ENCODE assay signal across 8 cellular contexts in the genomic region with DNA sequence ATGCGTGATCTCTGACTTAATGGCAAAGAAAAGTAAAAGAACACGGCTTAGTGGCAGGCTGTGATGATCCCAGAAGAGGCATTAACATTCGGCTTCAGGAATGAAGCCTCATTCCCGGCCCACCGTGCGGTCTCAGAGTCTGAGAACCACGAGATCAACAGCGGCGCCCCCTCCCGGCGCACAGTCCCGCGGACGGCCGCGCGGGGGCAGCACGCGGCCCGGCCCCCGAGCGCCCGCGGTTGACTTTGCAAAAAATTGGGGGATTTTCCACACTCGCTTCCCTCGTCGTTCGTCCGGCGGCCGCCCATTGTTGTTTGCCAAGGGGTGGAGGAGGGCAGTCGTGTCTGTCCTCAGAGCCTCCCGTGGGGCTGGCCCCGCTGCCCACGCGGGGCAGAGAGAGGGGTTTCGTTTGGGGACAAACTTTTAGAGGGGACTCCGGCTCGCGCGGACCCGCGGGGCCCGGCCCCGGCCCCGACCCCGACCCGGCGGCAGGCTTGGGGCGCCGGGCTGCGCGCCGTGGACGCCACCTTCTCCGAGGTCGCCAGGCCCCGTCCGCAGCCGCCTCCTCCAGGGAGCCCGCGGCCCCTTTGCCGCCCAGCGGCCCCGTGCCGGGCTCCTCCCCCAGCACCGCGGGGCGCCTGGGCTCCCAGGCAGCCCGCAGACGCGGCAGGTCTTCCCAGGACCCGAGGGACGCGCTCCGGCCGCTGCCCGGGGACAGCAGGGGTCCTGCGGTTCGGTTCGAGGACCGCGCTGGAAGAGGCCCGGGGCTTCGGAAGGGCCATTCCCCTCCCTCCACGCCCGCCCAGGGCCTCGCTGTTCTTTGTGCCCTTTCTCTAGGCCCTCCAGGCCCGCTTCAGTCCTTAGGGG. TPM values are rescaled to one million over a fixed set of nuclear protein-coding genes. Genes with fewer than 3 reads are reported as not detected.
DNase-seq lines count a peak whose midpoint lies in the region; ATAC-seq, FAIRE-seq and TF ChIP-seq lines count a peak whose summit lies in the region.

No MANE protein-coding gene starts in this region.

- peak overlapping the region; percentile 35 for H3K27ac ChIP-seq in CD8-positive, alpha-beta T cell (ENCODE audit: low read depth, low read length)
- peak overlapping the region; percentile 48 for H3K27ac ChIP-seq in endothelial cell of umbilical vein (ENCODE audit: insufficient read depth, low read depth, low read length)

- peak; percentile 66 to 88 (median 76) for DNase-seq in CD8-positive, alpha-beta T cell
- DNase-seq in NOMO-1 treated with DMSO at 0.1 percent for 48 hours (lab: John Stamatoyannopoulos, UW; ENCODE audit: unreplicated experiment): peak; percentile 68
- DNase-seq in activated CD8-positive, alpha-beta memory T cell treated with anti-CD3 and anti-CD28 coated beads, Interleukin-2, amount 50 U/mL, for 1 hour (ENCODE audit: extremely low read depth): peak; percentile 24
- DNase-seq in endothelial cell of umbilical vein (ENCODE audit: low read depth, low spot score): peak; percentile 84
- DNase-seq in mucosa of descending colon: peak; percentile 86 to 89 (median 88)
- peak; percentile 57 to 66 for DNase-seq in stimulated activated CD8-positive, alpha-beta memory T cell treated with anti-CD3 and anti-CD28 coated beads, Interleukin-4, amount 100 ng/mL, for 1 hour (ENCODE audit: low read depth in 2 of 2, low spot score in 1 of 2)

- peak; percentile 88 for FAIRE-seq in endothelial cell of umbilical vein (lab: Jason Lieb, UNC)

- intact Hi-C loops in CD8-positive, alpha-beta T cell (cut with DNase I, micrococcal nuclease): loop anchor here (1.0 to 5.0 kb wide), 9 partner anchors 210 to 1555 kb away; a partner anchor contains a TSS
- intact Hi-C loops in endothelial cell of umbilical vein (cut with micrococcal nuclease): loop anchor here (1.0 to 10.0 kb wide), 8 partner anchors 74 to 1527 kb away; no protein-coding TSS in a partner anchor
- intact Hi-C loops in mucosa of descending colon (cut with DNase I, micrococcal nuclease): no loop called here

- BruUV-seq in endothelial cell of umbilical vein (replicated peaks; lab: Mats Ljungman, UMichigan): TSS peak; percentile 79

- H3K9me3 Mint-ChIP-seq in CD8-positive, alpha-beta T cell: no peaks in the 10 kb centered on the region

- H3K27me3 ChIP-seq in CD8-positive, alpha-beta T cell (ENCODE audit: insufficient read depth, low read length): no peaks in the 10 kb centered on the region
- H3K27me3 ChIP-seq in endothelial cell of umbilical vein (ENCODE audit: control insufficient read depth in 2 of 2, insufficient read depth in 2 of 2, low read length in 2 of 2): no peaks in the 10 kb centered on the region

- no peaks in the 10 kb centered on the region for H3K36me3 Mint-ChIP-seq in CD8-positive, alpha-beta T cell

- peak; percentile 94 for TF ChIP-seq CTCF in CD8-positive, alpha-beta T cell (IDR thresholded peaks at IDR 0.05)
- peak; percentile 73 to 99 for TF ChIP-seq CTCF in endothelial cell of umbilical vein (IDR thresholded peaks at IDR 0.05; ENCODE audit: extremely low read depth in 1 of 2, insufficient read depth in 1 of 2, low read depth in 1 of 2, low read length in 2 of 2)
- TF ChIP-seq CTCF in mucosa of descending colon (IDR thresholded peaks at IDR 0.05): peak; percentile 95

- H3K36me3 ChIP-seq in CD8-positive, alpha-beta T cell (ENCODE audit: insufficient read depth, low read length): no peaks in the 10 kb centered on the region
- no peaks in the 10 kb centered on the region for H3K36me3 ChIP-seq in endothelial cell of umbilical vein (ENCODE audit: control insufficient read depth in 2 of 2, extremely low read depth in 1 of 2, insufficient read depth in 2 of 2, low read length in 2 of 2)
- no peaks in the 10 kb centered on the region for H3K36me3 ChIP-seq in mucosa of descending colon (ENCODE audit: low read depth)

- H3K27ac Mint-ChIP-seq in CD8-positive, alpha-beta T cell: no peak overlapping the region

- POLR2A ChIA-PET in CD8-positive, alpha-beta T cell (lab: Charles Lee): interaction anchor here (0.6 kb wide), 1 partner anchor 90 kb away, joined by 4 read pairs; no protein-coding TSS in a partner anchor
- POLR2A ChIA-PET in endothelial cell of umbilical vein (lab: Charles Lee): no interaction called here

- H3K9ac ChIP-seq in endothelial cell of umbilical vein (replicated peaks; ENCODE audit: extremely low read depth, insufficient read depth, low read length): peak overlapping the region; percentile 79

- CTCF ChIA-PET in CD8-positive, alpha-beta T cell (lab: Charles Lee): interaction anchor here (1.0 to 1.8 kb wide), 2 partner anchors 13 to 20 kb away, joined by 3 read pairs; no protein-coding TSS in a partner anchor
- CTCF ChIA-PET in endothelial cell of umbilical vein (lab: Charles Lee): interaction anchor here (0.9 to 2.8 kb wide), 8 partner anchors 21 to 1602 kb away, joined by 3 to 16 read pairs (median 4); no protein-coding TSS in a partner anchor

- H3K4me1 ChIP-seq in CD8-positive, alpha-beta T cell (ENCODE audit: insufficient read depth, low read length): peaks cover 15% of the 10 kb centered on the region
- H3K4me1 ChIP-seq in endothelial cell of umbilical vein (ENCODE audit: control insufficient read depth, extremely low read depth, insufficient read depth, low read length) (peaks cover 10% of the 10 kb centered on the region), mucosa of descending colon (ENCODE audit: low read depth) (peaks cover 7% of the 10 kb centered on the region)

- no peaks in the 10 kb centered on the region for H3K27me3 Mint-ChIP-seq in CD8-positive, alpha-beta T cell (ENCODE audit: low read depth)

- peak; percentile 71 for TF ChIP-seq POLR2A in endothelial cell of umbilical vein (IDR thresholded peaks at IDR 0.05; ENCODE audit: low read depth, low read length)

- peak overlapping the region; percentile 50 for H3K4me2 ChIP-seq in endothelial cell of umbilical vein (ENCODE audit: insufficient read depth, low read length)

- peak overlapping the region; percentile 74 for H3K4me3 Mint-ChIP-seq in CD8-positive, alpha-beta T cell

- dilution Hi-C loops in endothelial cell of umbilical vein (cut with MboI; ENCODE audit: extremely low pct_ligation_motif_present, low sequenced_read_pairs): no loop called here

- H4K20me1 ChIP-seq in endothelial cell of umbilical vein (replicated peaks; ENCODE audit: control insufficient read depth, extremely low read depth, insufficient read depth, low read length): no peaks in the 10 kb centered on the region

- peak overlapping the region; percentile 87 for H2AFZ ChIP-seq in endothelial cell of umbilical vein (ENCODE audit: low read depth, low read length)

- H3K4me1 Mint-ChIP-seq in CD8-positive, alpha-beta T cell (ENCODE audit: low read depth): peaks cover 14% of the 10 kb centered on the region

- H3K9me3 ChIP-seq in CD8-positive, alpha-beta T cell (ENCODE audit: low read length): no peaks in the 10 kb centered on the region
- H3K9me3 ChIP-seq in endothelial cell of umbilical vein (replicated peaks; ENCODE audit: control insufficient read depth, insufficient read depth, low read length) (no peaks in the 10 kb centered on the region), mucosa of descending colon (no peaks in the 10 kb centered on the region)

- H3K79me2 ChIP-seq in endothelial cell of umbilical vein (ENCODE audit: control insufficient read depth, insufficient read depth, low read length): peaks cover 2% of the 10 kb centered on the region

- no peaks in the 10 kb centered on the region for H3K9me1 ChIP-seq in endothelial cell of umbilical vein (replicated peaks; ENCODE audit: control insufficient read depth, extremely low read depth, insufficient read depth, low read length)

- H3K4me3 ChIP-seq in CD8-positive, alpha-beta T cell (ENCODE audit: low read depth, low read length): peak overlapping the region; percentile 76
- H3K4me3 ChIP-seq in endothelial cell of umbilical vein (replicated peaks in 1 of 3; ENCODE audit: insufficient read depth in 1 of 3, low read depth in 1 of 3, low read length in 3 of 3) (peak overlapping the region; percentile 45 to 51 (median 46)), mucosa of descending colon (peak overlapping the region; percentile 11)

- ATAC-seq in CD8-positive, alpha-beta T cell: peak; percentile 68
- ATAC-seq in GM19351 (IDR thresholded peaks at IDR 0.05; ENCODE audit: unreplicated experiment) (peak; percentile 48), HG03469 (IDR thresholded peaks at IDR 0.05; ENCODE audit: unreplicated experiment) (peak; percentile 39), mucosa of descending colon (peak; percentile 80)

TF ChIP-seq in endothelial cell of umbilical vein, 7 proteins besides CTCF, POLR2A, EP300 and RAD21:
- no peak for TF ChIP-seq EZH2 (IDR thresholded peaks at IDR 0.05; ENCODE audit: borderline replicate concordance, low read depth, low read length, severe bottlenecking)
- peak; percentile 66 for TF ChIP-seq POLR2AphosphoS5 (IDR thresholded peaks at IDR 0.05; ENCODE audit: insufficient read depth, low read depth, low read length)
- TF ChIP-seq, protein P1, sequence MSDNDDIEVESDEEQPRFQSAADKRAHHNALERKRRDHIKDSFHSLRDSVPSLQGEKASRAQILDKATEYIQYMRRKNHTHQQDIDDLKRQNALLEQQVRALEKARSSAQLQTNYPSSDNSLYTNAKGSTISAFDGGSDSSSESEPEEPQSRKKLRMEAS (IDR thresholded peaks at IDR 0.05; ENCODE audit: insufficient read depth, insufficient read length): no peak

RNA-seq across cellular contexts. Expression of a gene that starts 3.3 kb away (rescaled TPM):
- total RNA-seq in CD8-positive, alpha-beta T cell: 1 to 10 TPM; 6.3 to 7.7 TPM
- total RNA-seq in endothelial cell of umbilical vein: 15.4 and 19.4 TPM in 2 replicates
- polyA plus RNA-seq in endothelial cell of umbilical vein: 12.8 and 14.9 TPM in 2 replicates
- polyA plus RNA-seq in endothelial cell of umbilical vein (2011; cell fraction: cytosol; rRNA removed): 7.6 and 9.5 TPM in 2 replicates
- polyA plus RNA-seq in endothelial cell of umbilical vein (2011; cell fraction: nucleus; rRNA removed): 4.9 and 5.6 TPM in 2 replicates
- 15.3 and 19.2 TPM in 2 replicates for polyA plus RNA-seq in endothelial cell of umbilical vein (2012)
- polyA minus RNA-seq in endothelial cell of umbilical vein: 13.7 and 13.9 TPM in 2 replicates
- 5.4 TPM for polyA minus RNA-seq in endothelial cell of umbilical vein (2011; cell fraction: cytosol; rRNA and poly(A)+ RNA removed)
- polyA minus RNA-seq in endothelial cell of umbilical vein (2011; cell fraction: nucleus; rRNA and poly(A)+ RNA removed): 11.0 and 20.7 TPM in 2 replicates
- 10 to 100 TPM; 30.8 to 39.6 (median 32.2) TPM for total RNA-seq in mucosa of descending colon

Comparison
In these comparisons a context has a peak if more than half of its experiments do, and no peak if none do; other contexts are left out.
1. Peak in every context shown above with its lines: DNase-seq, ATAC-seq, H3K4me3 ChIP-seq and H3K27ac ChIP-seq.
2. DNase-seq: peak in every context shown above with its lines; median percentile 88 in mucosa of descending colon; 84 in endothelial cell of umbilical vein; 76 in CD8-positive, alpha-beta T cell; 68 in NOMO-1 treated with DMSO at 0.1 percent for 48 hours; 62 in stimulated activated CD8-positive, alpha-beta memory T cell treated with anti-CD3 and anti-CD28 coated beads, Interleukin-4, amount 100 ng/mL, for 1 hour; 24 in activated CD8-positive, alpha-beta memory T cell treated with anti-CD3 and anti-CD28 coated beads, Interleukin-2, amount 50 U/mL, for 1 hour.
3. H3K4me3 ChIP-seq: peak in every context shown above with its lines; median percentile 76 in CD8-positive, alpha-beta T cell; 46 in endothelial cell of umbilical vein; 11 in mucosa of descending colon.
4. intact Hi-C loops: an anchor here in CD8-positive, alpha-beta T cell (1.0 to 5.0 kb wide) and endothelial cell of umbilical vein (1.0 to 10.0 kb wide); none called in mucosa of descending colon.